Comparison of ENCODE assay signal across 23 cellular contexts in genomic region chr11:36118084-36118483, GRCh38.
A peak's percentile ranks its signal among the peaks of the same experiment; 100 is the strongest.
DNase-seq lines count a peak whose midpoint lies in the region; ATAC-seq, FAIRE-seq and TF ChIP-seq lines count a peak whose summit lies in the region.
"Had no signal": no experiment of that assay in that cellular context is flagged by ENCODE, and none has a peak within 500 bp of the region (broad histone marks: within the 10 kb centered on the region; RNA-seq: fewer than 3 reads in every experiment).

No MANE protein-coding gene starts in this region.

- no peak overlapping the region for H2BK15ac ChIP-seq in H9 (ENCODE audit: low read depth, low read length)

- TF ChIP-seq POLR2A in K562 (conservative IDR thresholded peaks at IDR 0.05): no peak

- H4K20me1 ChIP-seq in H9 (ENCODE audit: control insufficient read depth, insufficient read depth, insufficient read length): no peaks in the 10 kb centered on the region
- no peaks in the 10 kb centered on the region; the same call in 1 of the 2 replicates for H4K20me1 ChIP-seq in K562 (replicated peaks; ENCODE audit: control insufficient read depth, insufficient read depth, low read length)

- H3K4me3 Mint-ChIP-seq in H9: no peak overlapping the region
- H3K4me3 Mint-ChIP-seq in endothelial cell (ENCODE audit: unreplicated experiment): no peak overlapping the region
- H3K4me3 Mint-ChIP-seq in neural crest cell: no peak overlapping the region
- H3K4me3 Mint-ChIP-seq: B cell; CD4-positive, alpha-beta T cell; CD8-positive, alpha-beta T cell had no signal

- H3K36me3 Mint-ChIP-seq in H9 (ENCODE audit: insufficient read depth in 1 of 3, low read depth in 3 of 3) (peaks cover 24 to 26% (median 25%) of the 10 kb centered on the region in 3 experiments), endothelial cell (ENCODE audit: low read depth, unreplicated experiment) (peaks cover 15% of the 10 kb centered on the region), neural crest cell (ENCODE audit: low read depth) (peaks cover 15% of the 10 kb centered on the region)
- H3K36me3 Mint-ChIP-seq: CD8-positive, alpha-beta T cell had no signal

- H2BK5ac ChIP-seq in H9 (ENCODE audit: insufficient read length, low read length): no peak overlapping the region

- H3K9me3 Mint-ChIP-seq in H9 (peaks cover 13 to 14% of the 10 kb centered on the region in 2 experiments), endothelial cell (ENCODE audit: unreplicated experiment) (no peaks in the 10 kb centered on the region), neural crest cell (peaks cover 4% of the 10 kb centered on the region)

- CTCF ChIA-PET in K562 (lab: Yijun Ruan, JAX; ENCODE audit: low intra/inter-chr PET ratio): no interaction called here

- no peak overlapping the region for H3K14ac ChIP-seq in H9 (ENCODE audit: insufficient read depth, low read length)

- H3K4me1 Mint-ChIP-seq in H9: peaks cover 3 to 11% of the 10 kb centered on the region in 2 experiments; a peak in 3 of 4 replicates
- peaks cover 51% of the 10 kb centered on the region for H3K4me1 Mint-ChIP-seq in endothelial cell (ENCODE audit: unreplicated experiment)
- H3K4me1 Mint-ChIP-seq in neural crest cell: peaks cover 19% of the 10 kb centered on the region
- H3K4me1 Mint-ChIP-seq: B cell had no signal

- intact Hi-C loops in K562 (cut with micrococcal nuclease): no loop called here

- POLR2A ChIA-PET in K562 (lab: Yijun Ruan, JAX): interaction anchor here (1.7 kb wide), 1 partner anchor 11 kb away, joined by 8 read pairs; no protein-coding TSS in a partner anchor

- no CpG with 5 or more reads among the region's 2 CpGs for WGBS in H9 (ENCODE audit: extremely low coverage, insufficient read length, low lambda C conversion rate)
- 54% methylated on average over 2 of the region's 2 CpGs for WGBS in K562 (ENCODE audit: insufficient coverage, low coverage, missing lambda C conversion rate)

- no peak overlapping the region for H3T11ph ChIP-seq in H9 (ENCODE audit: low read length)

- no peak overlapping the region for H4K91ac ChIP-seq in H9 (ENCODE audit: insufficient read length, low read depth, low read length)

- no peak overlapping the region for H3K18ac ChIP-seq in H9 (ENCODE audit: insufficient read length, low read depth, low read length)

- no peaks in the 10 kb centered on the region; the same call in 2 of the 3 replicates for H3K36me3 ChIP-seq in K562 (ENCODE audit: control insufficient read depth, insufficient read depth, low read length)

- peaks cover 6% of the 10 kb centered on the region for H3K9me3 ChIP-seq in H9 (ENCODE audit: control insufficient read depth, low read depth, low read length)
- peaks cover 16% of the 10 kb centered on the region for H3K9me3 ChIP-seq in K562 (replicated peaks; ENCODE audit: control insufficient read depth, insufficient read depth, low read depth, low read length)
- H3K9me3 ChIP-seq: Caco-2 had no signal

- peak overlapping the region; percentile 4 to 49 (median 46); a peak in 3 of 7 replicates for H3K27ac Mint-ChIP-seq in H9
- H3K27ac Mint-ChIP-seq in endothelial cell (ENCODE audit: unreplicated experiment): peak overlapping the region; percentile 73
- peak overlapping the region; percentile 4 for H3K27ac Mint-ChIP-seq in neural crest cell (ENCODE audit: unreplicated experiment)
- H3K27ac Mint-ChIP-seq: B cell; CD4-positive, alpha-beta T cell; CD8-positive, alpha-beta T cell had no signal

- H3K4ac ChIP-seq in H9 (ENCODE audit: low read depth, low read length): no peak overlapping the region

- H2AFZ ChIP-seq in H9 (ENCODE audit: low read length): no peak overlapping the region
- no peak overlapping the region for H2AFZ ChIP-seq in K562 (ENCODE audit: low read depth, low read length)

- H3K9ac ChIP-seq in H9 (ENCODE audit: extremely low read depth, insufficient read length, low read length) (no peak overlapping the region), K562 (ENCODE audit: insufficient read depth in 1 of 2, low read depth in 2 of 2, low read length in 2 of 2) (no peak overlapping the region)
- H3K9ac ChIP-seq: BLaER1 treated with 17β-estradiol and CSF1 and Interleukin-3, amounts not matched to agents 10 nM and 100 nM had no signal

- no TSS peak for BruUV-seq in K562 (replicated peaks; lab: Mats Ljungman, UMichigan)

- H2BK20ac ChIP-seq in H9 (ENCODE audit: low read depth, low read length, poor library complexity, severe bottlenecking): no peak overlapping the region

- H3K4me3 ChIP-seq in K562: no peak overlapping the region
- H3K4me3 ChIP-seq: A549; BLaER1 treated with 17β-estradiol and CSF1 and Interleukin-3, amounts not matched to agents 10 nM and 100 nM; GM12878 had no signal

- ATAC-seq in K562 (no peak), GM18520 (IDR thresholded peaks at IDR 0.05; ENCODE audit: unreplicated experiment) (no peak), GM19023 (IDR thresholded peaks at IDR 0.05; ENCODE audit: unreplicated experiment) (no peak)
- ATAC-seq: A549; CD8-positive, alpha-beta T cell had no signal

- H3K56ac ChIP-seq in H9 (ENCODE audit: insufficient read length, low read depth, low read length): no peak overlapping the region

- no peaks in the 10 kb centered on the region for H3K27me3 Mint-ChIP-seq in H9 (ENCODE audit: low read depth)
- H3K27me3 Mint-ChIP-seq in endothelial cell (ENCODE audit: unreplicated experiment): peaks cover 2% of the 10 kb centered on the region
- no peaks in the 10 kb centered on the region for H3K27me3 Mint-ChIP-seq in neural crest cell (ENCODE audit: low read depth)

- no peak for TF ChIP-seq EP300 in K562 (IDR thresholded peaks at IDR 0.05; ENCODE audit: low read length)

- no peak overlapping the region for H2BK12ac ChIP-seq in H9 (ENCODE audit: insufficient read length, low read depth, low read length)

- no peaks in the 10 kb centered on the region for H3K27me3 ChIP-seq in H9 (ENCODE audit: insufficient read depth, low read length)
- no peaks in the 10 kb centered on the region for H3K27me3 ChIP-seq in K562 (ENCODE audit: control insufficient read depth in 2 of 2, insufficient read depth in 2 of 2, low read length in 2 of 2)
- H3K27me3 ChIP-seq: BLaER1 treated with 17β-estradiol and CSF1 and Interleukin-3, amounts not matched to agents 10 nM and 100 nM had no signal

- no peak overlapping the region for H2BK120ac ChIP-seq in H9 (ENCODE audit: low read depth, low read length, poor library complexity, severe bottlenecking)

- H3K27ac ChIP-seq in H9 (ENCODE audit: insufficient read length, low read depth, low read length): no peak overlapping the region
- no peak overlapping the region for H3K27ac ChIP-seq in K562 (ENCODE audit: extremely low read depth, low read depth, low read length)
- H3K27ac ChIP-seq: 22Rv1; A549; BLaER1 treated with 17β-estradiol and CSF1 and Interleukin-3, amounts not matched to agents 10 nM and 100 nM; C4-2B had no signal

- FAIRE-seq in K562 (lab: Jason Lieb, UNC): no peak
- FAIRE-seq: A549, D721Med, G401.6, GM12878, GM18507 had no signal

- H3K4me2 ChIP-seq in H9 (ENCODE audit: insufficient read depth, insufficient read length, low read length) (no peak overlapping the region), K562 (ENCODE audit: insufficient read depth, low read length) (no peak overlapping the region)
- H3K4me2 ChIP-seq: A549; BLaER1 treated with 17β-estradiol and CSF1 and Interleukin-3, amounts not matched to agents 10 nM and 100 nM had no signal

- no peak for TF ChIP-seq RAD21 in K562 (CRISPR knock-in tag; conservative IDR thresholded peaks at IDR 0.05 in 1 of 2, IDR thresholded peaks at IDR 0.05 in 1 of 2)

- no peak overlapping the region for H3K23ac ChIP-seq in H9 (ENCODE audit: insufficient read length, low read depth, low read length)

- no peaks in the 10 kb centered on the region for H3K9me1 ChIP-seq in K562 (ENCODE audit: control insufficient read depth, insufficient read depth, low read length)

- no peak overlapping the region for H2AK5ac ChIP-seq in H9 (ENCODE audit: insufficient read length, low read length)

- no peak overlapping the region for H4K5ac ChIP-seq in H9 (ENCODE audit: insufficient read length, low read depth, low read length)

- TF ChIP-seq CTCF in H9 (conservative IDR thresholded peaks at IDR 0.05): no peak
- no peak for TF ChIP-seq CTCF in K562 (IDR thresholded peaks at IDR 0.05 in 2 of 3, conservative IDR thresholded peaks at IDR 0.05 in 1 of 3; ENCODE audit: insufficient read depth in 2 of 3, low read depth in 1 of 3, low read length in 3 of 3)
- no peak for TF ChIP-seq CTCF in endothelial cell (IDR thresholded peaks at IDR 0.05; ENCODE audit: unreplicated experiment)
- no peak for TF ChIP-seq CTCF in neural crest cell (conservative IDR thresholded peaks at IDR 0.05)

- no peaks in the 10 kb centered on the region for H3K79me1 ChIP-seq in H9 (ENCODE audit: insufficient read depth, low read depth, low read length, poor library complexity, severe bottlenecking)

- DNase-seq in H9 (no peak), K562 (ENCODE audit: extremely low read depth in 1 of 4, low spot score in 3 of 4) (no peak), endothelial cell (ENCODE audit: low spot score) (no peak), neural crest cell (ENCODE audit: low read depth, low spot score) (no peak), GM03348 (ENCODE audit: low spot score) (no peak)
- DNase-seq: AML-193; Caco-2; Calu3; CD4-positive, alpha-beta T cell; CD8-positive, alpha-beta T cell; DMS79 treated with DMSO at 0.1 percent for 48 hours; GF-D8 had no signal

- H3K4me1 ChIP-seq in H9 (ENCODE audit: insufficient read depth, low read length) (no peaks in the 10 kb centered on the region), K562 (replicated peaks in 1 of 2; ENCODE audit: control insufficient read depth in 2 of 2, insufficient read depth in 2 of 2, low read length in 2 of 2) (peaks cover 4 to 16% of the 10 kb centered on the region in 2 experiments; a peak in 4 of 5 replicates)
- H3K4me1 ChIP-seq: A549; BLaER1 treated with 17β-estradiol and CSF1 and Interleukin-3, amounts not matched to agents 10 nM and 100 nM; Caco-2 had no signal

- in situ Hi-C loops in K562 (cut with MboI): no loop called here

- no peaks in the 10 kb centered on the region for H3K23me2 ChIP-seq in H9 (ENCODE audit: insufficient read length, low read depth, low read length, poor library complexity, severe bottlenecking)

- H3K79me2 ChIP-seq in H9 (ENCODE audit: insufficient read depth, low read length) (no peaks in the 10 kb centered on the region), K562 (ENCODE audit: control insufficient read depth, insufficient read depth, low read length) (no peaks in the 10 kb centered on the region)

- H4K8ac ChIP-seq in H9 (replicated peaks; ENCODE audit: insufficient read length, low read depth, low read length): no peak overlapping the region

TF ChIP-seq in K562, 482 proteins besides CTCF, POLR2A, EP300 and RAD21 (continues in another document):
- TF ChIP-seq SLC30A9 (CRISPR knock-in tag; IDR thresholded peaks at IDR 0.05) (no peak), ZNF766 (CRISPR knock-in tag; conservative IDR thresholded peaks at IDR 0.05) (0 out of 2 replicates have a peak, but pooled peaks have one; percentile 21)

Comparison
In these comparisons a context has a peak if more than half of its experiments do, and no peak if none do; other contexts are left out.
1. H3K27ac Mint-ChIP-seq: peak in every context shown above with its lines; median percentile 73 in endothelial cell; 46 in H9; 4 in neural crest cell.